2 cellular contexts compared by ENCODE assay signal in genomic region chr7:77326131-77326530, GRCh38.
TF ChIP-seq lines count a peak whose summit lies in the region.

No MANE protein-coding gene starts in this region.

TF ChIP-seq in SK-N-SH, 30 proteins besides CTCF, POLR2A, EP300 and RAD21 (continued from another document):
- TF ChIP-seq REST (IDR thresholded peaks at IDR 0.05; ENCODE audit: low read depth, low read length), result no peak
- no peak for TF ChIP-seq CHD2 (IDR thresholded peaks at IDR 0.05; ENCODE audit: low read length, partially characterized antibody)

TF ChIP-seq in SK-N-SH treated with all-trans-retinoic acid at 6 μM for 48 hours, 23 proteins besides CTCF, POLR2A, EP300 and RAD21 (continued from another document):
- TF ChIP-seq ZNF8 (CRISPR knock-in tag; IDR thresholded peaks at IDR 0.05) (no peak), POU6F1 (CRISPR knock-in tag; IDR thresholded peaks at IDR 0.05; ENCODE audit: borderline replicate concordance, low read depth) (no peak), ARNTL (CRISPR knock-in tag; IDR thresholded peaks at IDR 0.05; ENCODE audit: borderline replicate concordance, low read depth) (no peak), ZNF565 (CRISPR knock-in tag; conservative IDR thresholded peaks at IDR 0.05; ENCODE audit: low read depth) (no peak), ESRRG (CRISPR knock-in tag; IDR thresholded peaks at IDR 0.05) (no peak)
